In genomic region chr17:69516225-69516624, GRCh38 we compare ENCODE assay signal across 25 cellular contexts.
"Had no signal": no experiment of that assay in that cellular context is flagged by ENCODE, and none has a peak within 500 bp of the region (broad histone marks: within the 10 kb centered on the region; RNA-seq: fewer than 3 reads in every experiment).

No MANE protein-coding gene starts in this region.

- H3K27me3 Mint-ChIP-seq: activated naive CD8-positive, alpha-beta T cell; activated T-cell treated with anti-CD3 and anti-CD28 coated beads, Interleukin-2, amount 50 U/mL, for 24 hours; activated T-helper 17 cell treated with anti-CD3 and anti-CD28 coated beads, Interleukin-2, amount 50 U/mL, for 72 hours; dendritic cell treated with granulocyte-macrophage colony-stimulating factor and Interleukin-4, amounts not matched to agents 40 ng/mL and 50 ng/mL, for 4 days; natural killer cell treated with Interleukin-12 subunit alpha and Interleukin-12 subunit beta and Interleukin-15 and Interleukin-18, amount 100 ng/mL, for 72 hours; stimulated activated naive CD8-positive, alpha-beta T cell treated with anti-CD3 and anti-CD28 coated beads, Interleukin-15, Interleukin-2, amounts not matched to agents 100 ng/mL and 50 ng/mL, for 24 hours had no signal

- H3K27ac Mint-ChIP-seq: activated naive CD8-positive, alpha-beta T cell; activated T-cell treated with anti-CD3 and anti-CD28 coated beads, Interleukin-2, amount 50 U/mL, for 24 hours; activated T-helper 17 cell treated with anti-CD3 and anti-CD28 coated beads, Interleukin-2, amount 50 U/mL, for 72 hours; dendritic cell treated with granulocyte-macrophage colony-stimulating factor and Interleukin-4, amounts not matched to agents 40 ng/mL and 50 ng/mL, for 4 days; natural killer cell treated with Interleukin-12 subunit alpha and Interleukin-12 subunit beta and Interleukin-15 and Interleukin-18, amount 100 ng/mL, for 72 hours; stimulated activated naive CD8-positive, alpha-beta T cell treated with anti-CD3 and anti-CD28 coated beads, Interleukin-15, Interleukin-2, amounts not matched to agents 100 ng/mL and 50 ng/mL, for 24 hours had no signal

- H3K27me3 ChIP-seq: adrenal gland, ascending aorta, brain microvascular endothelial cell, heart left ventricle, ovary, right atrium auricular region, spleen, thyroid gland, upper lobe of right lung had no signal

- H3K36me3 ChIP-seq: adrenal gland, brain microvascular endothelial cell, ovary, right atrium auricular region, thyroid gland had no signal

- H3K4me3 ChIP-seq: adrenal gland, ascending aorta, heart left ventricle, ovary, psoas muscle, right atrium auricular region, spleen, thyroid gland, upper lobe of right lung had no signal

- H3K36me3 Mint-ChIP-seq: natural killer cell treated with Interleukin-12 subunit alpha and Interleukin-12 subunit beta and Interleukin-15 and Interleukin-18, amount 100 ng/mL, for 72 hours had no signal

- H3K4me3 Mint-ChIP-seq: activated naive CD8-positive, alpha-beta T cell; activated T-cell treated with anti-CD3 and anti-CD28 coated beads, Interleukin-2, amount 50 U/mL, for 24 hours; activated T-helper 17 cell treated with anti-CD3 and anti-CD28 coated beads, Interleukin-2, amount 50 U/mL, for 72 hours; dendritic cell treated with granulocyte-macrophage colony-stimulating factor and Interleukin-4, amounts not matched to agents 40 ng/mL and 50 ng/mL, for 4 days; natural killer cell treated with Interleukin-12 subunit alpha and Interleukin-12 subunit beta and Interleukin-15 and Interleukin-18, amount 100 ng/mL, for 72 hours; stimulated activated naive CD8-positive, alpha-beta T cell treated with anti-CD3 and anti-CD28 coated beads, Interleukin-15, Interleukin-2, amounts not matched to agents 100 ng/mL and 50 ng/mL, for 24 hours had no signal

- DNase-seq: activated naive CD4-positive, alpha-beta T cell; activated T-cell treated with anti-CD3 and anti-CD28 coated beads, Interleukin-2, amount 50 U/mL, for 24 hours; adrenal gland; brain microvascular endothelial cell; caudate nucleus; effector CD4-positive, alpha-beta T cell; heart left ventricle; left ventricle myocardium superior; mammary epithelial cell; ovary; psoas muscle; spleen; stimulated activated CD4-positive, alpha-beta T cell treated with anti-CD3 and anti-CD28 coated beads, Interleukin-4, amount 100 ng/mL, for 24 hours; substantia nigra; thyroid gland; upper lobe of right lung had no signal

- FAIRE-seq: endometrium, islet of Langerhans had no signal

- H3K27ac ChIP-seq: adrenal gland, ascending aorta, brain microvascular endothelial cell, heart left ventricle, ovary, psoas muscle, right atrium auricular region, spleen, thyroid gland, upper lobe of right lung had no signal

- H3K4me1 ChIP-seq: adrenal gland, ascending aorta, heart left ventricle, right atrium auricular region, thyroid gland, upper lobe of right lung had no signal

- H3K9me3 Mint-ChIP-seq: activated T-cell treated with anti-CD3 and anti-CD28 coated beads, Interleukin-2, amount 50 U/mL, for 24 hours; activated T-helper 17 cell treated with anti-CD3 and anti-CD28 coated beads, Interleukin-2, amount 50 U/mL, for 72 hours; dendritic cell treated with granulocyte-macrophage colony-stimulating factor and Interleukin-4, amounts not matched to agents 40 ng/mL and 50 ng/mL, for 4 days; natural killer cell treated with Interleukin-12 subunit alpha and Interleukin-12 subunit beta and Interleukin-15 and Interleukin-18, amount 100 ng/mL, for 72 hours; stimulated activated naive CD8-positive, alpha-beta T cell treated with anti-CD3 and anti-CD28 coated beads, Interleukin-15, Interleukin-2, amounts not matched to agents 100 ng/mL and 50 ng/mL, for 24 hours had no signal

- H3K4me1 Mint-ChIP-seq: activated T-helper 17 cell treated with anti-CD3 and anti-CD28 coated beads, Interleukin-2, amount 50 U/mL, for 72 hours had no signal

- H3K9me3 ChIP-seq: adrenal gland, ascending aorta, heart left ventricle, ovary, psoas muscle, right atrium auricular region, spleen, thyroid gland, upper lobe of right lung had no signal

- ATAC-seq: activated T-helper 17 cell treated with anti-CD3 and anti-CD28 coated beads, Interleukin-2, amount 50 U/mL, for 72 hours; heart left ventricle; left ventricle myocardium superior; psoas muscle; upper lobe of right lung had no signal
